Comparison of ENCODE assay signal across 1 cellular context in genomic region chr3:37477275-37477674, GRCh38.
TF ChIP-seq lines count a peak whose summit lies in the region.

No MANE protein-coding gene starts in this region.

TF ChIP-seq in SK-N-SH treated with all-trans-retinoic acid at 6 μM for 48 hours, 23 proteins besides CTCF, POLR2A, EP300 and RAD21 (continued from another document):
- TF ChIP-seq, protein P1, sequence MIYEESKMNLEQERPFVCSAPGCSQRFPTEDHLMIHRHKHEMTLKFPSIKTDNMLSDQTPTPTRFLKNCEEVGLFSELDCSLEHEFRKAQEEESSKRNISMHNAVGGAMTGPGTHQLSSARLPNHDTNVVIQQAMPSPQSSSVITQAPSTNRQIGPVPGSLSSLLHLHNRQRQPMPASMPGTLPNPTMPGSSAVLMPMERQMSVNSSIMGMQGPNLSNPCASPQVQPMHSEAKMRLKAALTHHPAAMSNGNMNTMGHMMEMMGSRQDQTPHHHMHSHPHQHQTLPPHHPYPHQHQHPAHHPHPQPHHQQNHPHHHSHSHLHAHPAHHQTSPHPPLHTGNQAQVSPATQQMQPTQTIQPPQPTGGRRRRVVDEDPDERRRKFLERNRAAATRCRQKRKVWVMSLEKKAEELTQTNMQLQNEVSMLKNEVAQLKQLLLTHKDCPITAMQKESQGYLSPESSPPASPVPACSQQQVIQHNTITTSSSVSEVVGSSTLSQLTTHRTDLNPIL (CRISPR knock-in tag; IDR thresholded peaks at IDR 0.05; ENCODE audit: low read depth), result no peak
- TF ChIP-seq, protein P2, sequence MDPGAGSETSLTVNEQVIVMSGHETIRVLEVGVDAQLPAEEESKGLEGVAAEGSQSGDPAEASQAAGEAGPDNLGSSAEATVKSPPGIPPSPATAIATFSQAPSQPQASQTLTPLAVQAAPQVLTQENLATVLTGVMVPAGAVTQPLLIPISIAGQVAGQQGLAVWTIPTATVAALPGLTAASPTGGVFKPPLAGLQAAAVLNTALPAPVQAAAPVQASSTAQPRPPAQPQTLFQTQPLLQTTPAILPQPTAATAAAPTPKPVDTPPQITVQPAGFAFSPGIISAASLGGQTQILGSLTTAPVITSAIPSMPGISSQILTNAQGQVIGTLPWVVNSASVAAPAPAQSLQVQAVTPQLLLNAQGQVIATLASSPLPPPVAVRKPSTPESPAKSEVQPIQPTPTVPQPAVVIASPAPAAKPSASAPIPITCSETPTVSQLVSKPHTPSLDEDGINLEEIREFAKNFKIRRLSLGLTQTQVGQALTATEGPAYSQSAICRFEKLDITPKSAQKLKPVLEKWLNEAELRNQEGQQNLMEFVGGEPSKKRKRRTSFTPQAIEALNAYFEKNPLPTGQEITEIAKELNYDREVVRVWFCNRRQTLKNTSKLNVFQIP (CRISPR knock-in tag; IDR thresholded peaks at IDR 0.05; ENCODE audit: borderline replicate concordance, low read depth), result no peak
- TF ChIP-seq ZNF565 (CRISPR knock-in tag; conservative IDR thresholded peaks at IDR 0.05; ENCODE audit: low read depth) (no peak), ZC3H10 (CRISPR knock-in tag; IDR thresholded peaks at IDR 0.05) (no peak), TCF4 (CRISPR knock-in tag; IDR thresholded peaks at IDR 0.05; ENCODE audit: borderline replicate concordance) (no peak), ZNF70 (CRISPR knock-in tag; IDR thresholded peaks at IDR 0.05) (no peak), ARNTL (CRISPR knock-in tag; IDR thresholded peaks at IDR 0.05; ENCODE audit: borderline replicate concordance, low read depth) (no peak), ZFP3 (CRISPR knock-in tag; IDR thresholded peaks at IDR 0.05) (no peak)
- TF ChIP-seq, protein P3, sequence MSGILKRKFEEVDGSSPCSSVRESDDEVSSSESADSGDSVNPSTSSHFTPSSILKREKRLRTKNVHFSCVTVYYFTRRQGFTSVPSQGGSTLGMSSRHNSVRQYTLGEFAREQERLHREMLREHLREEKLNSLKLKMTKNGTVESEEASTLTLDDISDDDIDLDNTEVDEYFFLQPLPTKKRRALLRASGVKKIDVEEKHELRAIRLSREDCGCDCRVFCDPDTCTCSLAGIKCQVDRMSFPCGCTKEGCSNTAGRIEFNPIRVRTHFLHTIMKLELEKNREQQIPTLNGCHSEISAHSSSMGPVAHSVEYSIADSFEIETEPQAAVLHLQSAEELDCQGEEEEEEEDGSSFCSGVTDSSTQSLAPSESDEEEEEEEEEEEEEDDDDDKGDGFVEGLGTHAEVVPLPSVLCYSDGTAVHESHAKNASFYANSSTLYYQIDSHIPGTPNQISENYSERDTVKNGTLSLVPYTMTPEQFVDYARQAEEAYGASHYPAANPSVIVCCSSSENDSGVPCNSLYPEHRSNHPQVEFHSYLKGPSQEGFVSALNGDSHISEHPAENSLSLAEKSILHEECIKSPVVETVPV (CRISPR knock-in tag; IDR thresholded peaks at IDR 0.05), result no peak
- TF ChIP-seq, protein P4, sequence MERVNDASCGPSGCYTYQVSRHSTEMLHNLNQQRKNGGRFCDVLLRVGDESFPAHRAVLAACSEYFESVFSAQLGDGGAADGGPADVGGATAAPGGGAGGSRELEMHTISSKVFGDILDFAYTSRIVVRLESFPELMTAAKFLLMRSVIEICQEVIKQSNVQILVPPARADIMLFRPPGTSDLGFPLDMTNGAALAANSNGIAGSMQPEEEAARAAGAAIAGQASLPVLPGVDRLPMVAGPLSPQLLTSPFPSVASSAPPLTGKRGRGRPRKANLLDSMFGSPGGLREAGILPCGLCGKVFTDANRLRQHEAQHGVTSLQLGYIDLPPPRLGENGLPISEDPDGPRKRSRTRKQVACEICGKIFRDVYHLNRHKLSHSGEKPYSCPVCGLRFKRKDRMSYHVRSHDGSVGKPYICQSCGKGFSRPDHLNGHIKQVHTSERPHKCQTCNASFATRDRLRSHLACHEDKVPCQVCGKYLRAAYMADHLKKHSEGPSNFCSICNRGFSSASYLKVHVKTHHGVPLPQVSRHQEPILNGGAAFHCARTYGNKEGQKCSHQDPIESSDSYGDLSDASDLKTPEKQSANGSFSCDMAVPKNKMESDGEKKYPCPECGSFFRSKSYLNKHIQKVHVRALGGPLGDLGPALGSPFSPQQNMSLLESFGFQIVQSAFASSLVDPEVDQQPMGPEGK (CRISPR knock-in tag; IDR thresholded peaks at IDR 0.05; ENCODE audit: borderline replicate concordance), result no peak
